Comparison of ENCODE assay signal across 36 cellular contexts in genomic region chr16:10145636-10146035, GRCh38. TPM values are rescaled to one million over a fixed set of nuclear protein-coding genes. Genes with fewer than 3 reads are reported as not detected.
"Had no signal": no experiment of that assay in that cellular context is flagged by ENCODE, and none has a peak within 500 bp of the region (broad histone marks: within the 10 kb centered on the region; RNA-seq: fewer than 3 reads in every experiment).

No MANE protein-coding gene starts in this region.

- H3K9me3 ChIP-seq: adrenal gland, ascending aorta, body of pancreas, breast epithelium had no signal

- H3K27ac ChIP-seq: adrenal gland, ascending aorta, body of pancreas, brain microvascular endothelial cell, breast epithelium, cardiac muscle cell had no signal

- ATAC-seq: activated naive CD4-positive, alpha-beta T cell treated with anti-CD3 and anti-CD28 coated beads, Interleukin-2, amount 50 U/mL, for 72 hours; activated naive CD8-positive, alpha-beta T cell treated with anti-CD3 and anti-CD28 coated beads, Interleukin-2, amount 50 U/mL, for 24 hours; activated T-cell treated with anti-CD3 and anti-CD28 coated beads, Interleukin-2, amount 50 U/mL, for 4 hours; activated T-cell treated with anti-CD3 and anti-CD28 coated beads, Interleukin-2, amount 50 U/mL, for 72 hours; activated T-helper 17 cell treated with anti-CD3 and anti-CD28 coated beads, Interleukin-2, amount 50 U/mL, for 72 hours; body of pancreas had no signal

- H3K4me1 ChIP-seq: adrenal gland, ascending aorta, body of pancreas, breast epithelium had no signal

- H3K36me3 ChIP-seq: adrenal gland, ascending aorta, brain microvascular endothelial cell, breast epithelium, cardiac muscle cell had no signal

- DNase-seq: activated effector memory CD4-positive, alpha-beta T cell treated with anti-CD3 and anti-CD28 coated beads, Interleukin-2, amount 50 U/mL, for 16 hours; activated effector memory CD4-positive, alpha-beta T cell treated with Interleukin-2 at 50 U/mL for 16 hours; activated gamma-delta T cell; activated gamma-delta T cell treated with Interleukin-2 at 50 U/mL for 16 hours; activated naive CD4-positive, alpha-beta T cell; activated naive CD4-positive, alpha-beta T cell treated with anti-CD3 and anti-CD28 coated beads for 36 hours; activated naive CD4-positive, alpha-beta T cell treated with anti-CD3 and anti-CD28 coated beads, Interleukin-2, amount 10 ng/mL, durations not matched to agents 7 days and 5 days; activated naive CD4-positive, alpha-beta T cell treated with anti-CD3 and anti-CD28 coated beads, Interleukin-2, amount 50 U/mL, for 16 hours; activated naive CD4-positive, alpha-beta T cell treated with Interleukin-2 at 50 U/mL for 16 hours; activated naive CD8-positive, alpha-beta T cell treated with anti-CD3 and anti-CD28 coated beads for 36 hours; activated naive CD8-positive, alpha-beta T cell treated with anti-CD3 and anti-CD28 coated beads, Interleukin-2, amount 10 ng/mL, durations not matched to agents 7 days and 5 days; activated naive CD8-positive, alpha-beta T cell treated with anti-CD3 and anti-CD28 coated beads, Interleukin-2, amount 50 U/mL, for 24 hours; activated T-cell treated with anti-CD3 and anti-CD28 coated beads, Interleukin-2, amount 50 U/mL, for 24 hours; activated T-cell treated with anti-CD3 and anti-CD28 coated beads, Interleukin-2, amount 50 U/mL, for 4 hours; activated T-cell treated with anti-CD3 and anti-CD28 coated beads, Interleukin-2, amount 50 U/mL, for 48 hours; activated T-cell treated with anti-CD3 and anti-CD28 coated beads, Interleukin-2, amount 50 U/mL, for 72 hours; adrenal gland; amniotic stem cell; amygdala; anterior cingulate cortex; aorta; body of pancreas; brain microvascular endothelial cell; caudate nucleus; central memory CD4-positive, alpha-beta T cell; cerebellar nuclear complex had no signal

- FAIRE-seq: astrocyte, bronchial epithelial cell had no signal

- H3K27me3 ChIP-seq: adrenal gland, ascending aorta, body of pancreas, brain microvascular endothelial cell, breast epithelium, cardiac muscle cell had no signal

- H3K4me3 ChIP-seq: adrenal gland, ascending aorta, body of pancreas, breast epithelium, cardiac muscle cell had no signal

RNA-seq across cellular contexts. Expression of gene GRIN2A, which starts 36.6 kb away (rescaled TPM):
- total RNA-seq: activated naive CD4-positive, alpha-beta T cell treated with anti-CD3 and anti-CD28 coated beads for 36 hours; activated naive CD4-positive, alpha-beta T cell treated with anti-CD3 and anti-CD28 coated beads, Interleukin-2, amount 50 U/mL, for 72 hours; activated naive CD8-positive, alpha-beta T cell treated with anti-CD3 and anti-CD28 coated beads for 36 hours; activated naive CD8-positive, alpha-beta T cell treated with anti-CD3 and anti-CD28 coated beads, Interleukin-2, amount 10 ng/mL, durations not matched to agents 7 days and 5 days; activated T-cell treated with anti-CD3 and anti-CD28 coated beads, Interleukin-2, amount 50 U/mL, for 4 hours; activated T-cell treated with anti-CD3 and anti-CD28 coated beads, Interleukin-2, amount 50 U/mL, for 72 hours; activated T-helper 1 cell treated with anti-CD3 and anti-CD28 coated beads, Interleukin-12 subunit alpha, Interleukin-12 subunit beta, Interleukin-2, Interleukin-4 antibody, amounts not matched to agents 30 ng/mL and 10 ng/mL and 1 ng/mL, durations not matched to agents 14 hours and 24 hours and 36 hours; activated T-helper 17 cell treated with anti-CD3 and anti-CD28 coated beads, Interleukin-2, amount 50 U/mL, for 72 hours; activated T-helper 2 cell treated with anti-CD3 and anti-CD28 coated beads, Interferon-gamma antibody, Interleukin-2, Interleukin-4, amounts not matched to agents 10 μg/mL and 5 μg/mL and 100 μg/mL, durations not matched to agents 14 hours and 24 hours and 36 hours; bronchial epithelial cell; chondrocyte had no signal
